ENCODE assay signal across 8 cellular contexts in genomic region chr18:12838178-12838634, GRCh38. TPM values are rescaled to one million over a fixed set of nuclear protein-coding genes. Genes with fewer than 3 reads are reported as not detected.
DNase-seq lines count a peak whose midpoint lies in the region; ATAC-seq and TF ChIP-seq lines count a peak whose summit lies in the region.

No MANE protein-coding gene starts in this region.

- H3K4me3 ChIP-seq in heart right ventricle (peak overlapping the region in 1 of 10 donors; percentile 15), smooth muscle cell (peak overlapping the region; percentile 9)

- ATAC-seq in heart right ventricle (peak in 6 of 8 donors; percentile 27 to 94 (median 60)), HG02973 (IDR thresholded peaks at IDR 0.05; ENCODE audit: unreplicated experiment) (no peak)

- WGBS in heart right ventricle, 2 donors, result 60 to 69% methylated on average over 4 of the region's 4 CpGs
- 40% methylated on average over 4 of the region's 4 CpGs for WGBS in smooth muscle cell (ENCODE audit: low lambda C conversion rate)

- TF ChIP-seq CTCF in heart right ventricle (IDR thresholded peaks at IDR 0.05), result no peak
- TF ChIP-seq CTCF in smooth muscle cell (IDR thresholded peaks at IDR 0.05; ENCODE audit: borderline replicate concordance, insufficient read depth, poor library complexity, severe bottlenecking), result no peak

- no peaks in the 10 kb centered on the region for H3K9me3 ChIP-seq in KOPT-K1 (ENCODE audit: insufficient read depth, low read length, poor library complexity, severe bottlenecking)
- H3K9me3 ChIP-seq in heart right ventricle, result no peaks in the 10 kb centered on the region
- no peaks in the 10 kb centered on the region for H3K9me3 ChIP-seq in smooth muscle cell (replicated peaks; ENCODE audit: low read depth)

- in situ Hi-C loops in Caki2 (cut with HindIII; ENCODE audit: low pct_unique_long_range_greater_than_20kb, low sequenced_read_pairs), result no loop called here

- H3F3A ChIP-seq in smooth muscle cell (ENCODE audit: low read depth), result no peaks in the 10 kb centered on the region

- H3K36me3 ChIP-seq in KOPT-K1 (ENCODE audit: insufficient read depth, low read length) (peaks cover 37% of the 10 kb centered on the region), heart right ventricle (peaks cover 0 to 39% (median 5%) of the 10 kb centered on the region in 9 donors), smooth muscle cell (ENCODE audit: low read depth) (no peaks in the 10 kb centered on the region)

- H3K27me3 ChIP-seq in heart right ventricle, result no peaks in the 10 kb centered on the region
- H3K27me3 ChIP-seq in smooth muscle cell (ENCODE audit: low read depth), result no peaks in the 10 kb centered on the region

- H3K79me2 ChIP-seq in smooth muscle cell (ENCODE audit: low read depth), result peaks cover 14% of the 10 kb centered on the region

- H2AFZ ChIP-seq in smooth muscle cell (ENCODE audit: low read depth), result no peak overlapping the region

- H3K4me1 ChIP-seq in heart right ventricle (peaks cover 0 to 57% (median 7%) of the 10 kb centered on the region in 9 donors), smooth muscle cell (ENCODE audit: low read depth) (peaks cover 10% of the 10 kb centered on the region)

- peak overlapping the region; percentile 14 for H3K9ac ChIP-seq in smooth muscle cell (ENCODE audit: low read depth)

- H4K20me1 ChIP-seq in smooth muscle cell (ENCODE audit: low read depth), result peaks cover 13% of the 10 kb centered on the region

- intact Hi-C loops in heart right ventricle (cut with DNase I), result no loop called here

- H3K27ac ChIP-seq in KOPT-K1 (ENCODE audit: low read depth, low read length, poor library complexity, severe bottlenecking) (peak overlapping the region; percentile 62), heart right ventricle (peak overlapping the region in 6 of 10 donors; percentile 12 to 88 (median 32)), smooth muscle cell (ENCODE audit: low read depth) (peak overlapping the region; percentile 87)

- DNase-seq in Caki2 (ENCODE audit: low read depth) (peak; percentile 25), heart right ventricle (no peak), smooth muscle cell (lab: John Stamatoyannopoulos, UW; ENCODE audit: unreplicated experiment) (no peak), NCI-H774 (lab: John Stamatoyannopoulos, UW) (no peak), NCI-H524 treated with DMSO at 0.1 percent for 48 hours (lab: John Stamatoyannopoulos, UW) (no peak)
- peak; percentile 27 to 29 for DNase-seq in activated T-cell treated with anti-CD3 and anti-CD28 coated beads, Interleukin-2, amount 50 U/mL, for 48 hours

- peak overlapping the region; percentile 67 for H3K4me2 ChIP-seq in smooth muscle cell

RNA-seq across cellular contexts. Expression of gene PTPN2, which starts 45.8 kb away (rescaled TPM):
- total RNA-seq in Caki2 (2014; rRNA removed; shearing (Covaris generic); ENCODE audit: low replicate concordance), result 14.4 and 26.2 TPM in 2 replicates
- 10 to 100 TPM; 10.5 to 19.5 (median 13.5) TPM for total RNA-seq in heart right ventricle
- polyA plus RNA-seq in heart right ventricle, result 10 to 100 TPM; 11.8 to 16.6 TPM
- total RNA-seq in smooth muscle cell, result 23.9 and 48.7 TPM in 2 replicates
- polyA plus RNA-seq in smooth muscle cell, result 17.1 and 20.1 TPM in 2 replicates

Comparison
In these comparisons a context has a peak if more than half of its experiments do, and no peak if none do; other contexts are left out.
1. DNase-seq: peak in Caki2 (single experiment) and activated T-cell treated with anti-CD3 and anti-CD28 coated beads, Interleukin-2, amount 50 U/mL, for 48 hours (2 of 2); none in heart right ventricle (0 of 2), smooth muscle cell (single experiment), NCI-H774 (single experiment) and NCI-H524 treated with DMSO at 0.1 percent for 48 hours (single experiment).
2. H3K27ac ChIP-seq: peak in every context shown above with its lines; median percentile 87 in smooth muscle cell; 62 in KOPT-K1; 32 in heart right ventricle.